In genomic region chr6:112362027-112362795, GRCh38 we compare ENCODE assay signal across 17 cellular contexts. TPM values are rescaled to one million over a fixed set of nuclear protein-coding genes. Genes with fewer than 3 reads are reported as not detected.
DNase-seq lines count a peak whose midpoint lies in the region; ATAC-seq and TF ChIP-seq lines count a peak whose summit lies in the region.
"Had no signal": no experiment of that assay in that cellular context is flagged by ENCODE, and none has a peak within 500 bp of the region (broad histone marks: within the 10 kb centered on the region; RNA-seq: fewer than 3 reads in every experiment).

No MANE protein-coding gene starts in this region.

- no peak overlapping the region for H3K4me3 ChIP-seq in IMR-90 (ENCODE audit: insufficient read depth, low read depth, low read length)
- H3K4me3 ChIP-seq in trophoblast cell (ENCODE audit: low read depth, low read length), result no peak overlapping the region
- no peak overlapping the region for H3K4me3 ChIP-seq in upper lobe of right lung
- H3K4me3 ChIP-seq: BLaER1 treated with 17β-estradiol and CSF1 and Interleukin-3, amounts not matched to agents 10 nM and 100 nM; GM12878 had no signal

- H3K79me1 ChIP-seq in IMR-90 (ENCODE audit: low read depth in 1 of 2, low read length in 2 of 2) (no peaks in the 10 kb centered on the region), trophoblast cell (ENCODE audit: low read length) (no peaks in the 10 kb centered on the region)

- H3K14ac ChIP-seq in IMR-90 (replicated peaks; ENCODE audit: low read depth, low read length) (no peak overlapping the region; the same call in 1 of the 2 replicates), trophoblast cell (ENCODE audit: low read length) (no peak overlapping the region)

- BruUV-seq in IMR-90 (replicated peaks; lab: Mats Ljungman, UMichigan), result no TSS peak

- H2AFZ ChIP-seq in IMR-90 (replicated peaks; ENCODE audit: low read length, poor library complexity) (no peak overlapping the region), trophoblast cell (ENCODE audit: insufficient read depth, low read length, poor library complexity) (no peak overlapping the region)

- H4K20me1 ChIP-seq in IMR-90 (ENCODE audit: insufficient read depth, low read length), result no peaks in the 10 kb centered on the region
- H4K20me1 ChIP-seq: BLaER1 treated with 17β-estradiol and CSF1 and Interleukin-3, amounts not matched to agents 10 nM and 100 nM had no signal

- TF ChIP-seq POLR2A in IMR-90 (IDR thresholded peaks at IDR 0.05; ENCODE audit: low read depth, low read length), result no peak

- H3K4me2 ChIP-seq in IMR-90 (ENCODE audit: low read depth, low read length), result no peak overlapping the region
- no peak overlapping the region for H3K4me2 ChIP-seq in trophoblast cell (ENCODE audit: low read length)
- H3K4me2 ChIP-seq: BLaER1 treated with 17β-estradiol and CSF1 and Interleukin-3, amounts not matched to agents 10 nM and 100 nM had no signal

- H3K4me1 ChIP-seq in IMR-90 (ENCODE audit: control insufficient read depth, insufficient read depth, low read length) (0 out of 2 replicates have a peak, but pooled peaks cover 2% of the 10 kb centered on the region), trophoblast cell (ENCODE audit: control insufficient read depth in 1 of 2, insufficient read depth in 2 of 2, low read length in 2 of 2) (peaks cover 0 to 3% of the 10 kb centered on the region in 2 experiments), upper lobe of right lung (no peaks in the 10 kb centered on the region)

- in situ Hi-C loops in IMR-90 (cut with MboI; ENCODE audit: low sequenced_read_pairs), result no loop called here

- no peak overlapping the region for H2BK12ac ChIP-seq in trophoblast cell (ENCODE audit: low read length)

- H4K12ac ChIP-seq in trophoblast cell (ENCODE audit: low read depth, low read length), result no peak overlapping the region

- no peak overlapping the region for H2BK20ac ChIP-seq in IMR-90 (ENCODE audit: low read depth, low read length)

- WGBS in IMR-90 (ENCODE audit: extremely low coverage in 2 of 2, insufficient read length in 1 of 2), 2 experiments, result 92% methylated on average over 9 of the region's 27 CpGs; no CpG with 5 or more reads in 1 of the 2 experiments
- WGBS in trophoblast cell (ENCODE audit: extremely low coverage, insufficient coverage, insufficient read length), result no CpG with 5 or more reads among the region's 27 CpGs

- POLR2A ChIA-PET in IMR-90 (lab: Charles Lee; ENCODE audit: unreplicated experiment), result no interaction called here

- intact Hi-C loops in IMR-90 (cut with micrococcal nuclease) (no loop called here), cardiac septum (cut with DNase I) (no loop called here), upper lobe of right lung (cut with DNase I) (no loop called here)

- CTCF ChIA-PET in IMR-90 (lab: Yijun Ruan, JAX), result interaction anchor here (0.6 kb wide), 1 partner anchor 71 kb away, joined by 8 read pairs; no protein-coding TSS in a partner anchor

- H2AK5ac ChIP-seq in IMR-90 (ENCODE audit: low read depth, low read length) (peak overlapping the region; percentile 25; the same call in 1 of the 2 replicates), trophoblast cell (ENCODE audit: low read length) (no peak overlapping the region)

- no peak overlapping the region for H3K18ac ChIP-seq in IMR-90 (ENCODE audit: low read depth, low read length)
- no peak overlapping the region for H3K18ac ChIP-seq in trophoblast cell (ENCODE audit: low read length)

- H3K27me3 ChIP-seq in IMR-90 (ENCODE audit: control insufficient read depth, insufficient read depth, low read length) (no peaks in the 10 kb centered on the region), trophoblast cell (ENCODE audit: insufficient read depth, low read length) (no peaks in the 10 kb centered on the region), upper lobe of right lung (peaks cover 9% of the 10 kb centered on the region)
- H3K27me3 ChIP-seq: BLaER1 treated with 17β-estradiol and CSF1 and Interleukin-3, amounts not matched to agents 10 nM and 100 nM had no signal

- no peak overlapping the region for H3K9ac ChIP-seq in IMR-90 (ENCODE audit: low read depth, low read length)
- H3K9ac ChIP-seq in trophoblast cell (ENCODE audit: low read length), result no peak overlapping the region
- H3K9ac ChIP-seq: BLaER1 treated with 17β-estradiol and CSF1 and Interleukin-3, amounts not matched to agents 10 nM and 100 nM had no signal

- no peak overlapping the region for H3K27ac ChIP-seq in IMR-90 (ENCODE audit: insufficient read depth, low read length)
- H3K27ac ChIP-seq in trophoblast cell (ENCODE audit: low read depth, low read length), result no peak overlapping the region
- no peak overlapping the region for H3K27ac ChIP-seq in upper lobe of right lung
- H3K27ac ChIP-seq: BLaER1 treated with 17β-estradiol and CSF1 and Interleukin-3, amounts not matched to agents 10 nM and 100 nM had no signal

- H3K9me3 ChIP-seq in IMR-90 (ENCODE audit: control insufficient read depth, insufficient read depth, low read length), result no peaks in the 10 kb centered on the region; the same call in 1 of the 2 replicates
- H3K9me3 ChIP-seq in trophoblast cell (ENCODE audit: insufficient read depth, low read depth, low read length), result peaks cover 5% of the 10 kb centered on the region
- H3K9me3 ChIP-seq in upper lobe of right lung, result no peaks in the 10 kb centered on the region

- no peaks in the 10 kb centered on the region for H3K9me1 ChIP-seq in IMR-90 (ENCODE audit: insufficient read depth, low read length)

- dilution Hi-C loops in IMR-90 (cut with HindIII; ENCODE audit: low sequenced_read_pairs, unreplicated experiment), result no loop called here

- DNase-seq in IMR-90 (no peak), globus pallidus (ENCODE audit: low spot score) (peak; percentile 65), midbrain (lab: John Stamatoyannopoulos, UW) (peak; percentile 7), trophoblast cell (peak in 1 of 2 donors; percentile 51), cardiac septum (ENCODE audit: low spot score) (no peak), upper lobe of right lung (no peak), kidney tubule cell (ENCODE audit: low spot score) (no peak)
- DNase-seq: 8988T; AML-193; CD4-positive, CD25-positive, alpha-beta regulatory T cell; DMS 273 treated with DMSO at 0.1 percent for 48 hours; DMS79; GOT3; H9 had no signal

- H2BK5ac ChIP-seq in IMR-90 (ENCODE audit: low read depth, low read length, poor library complexity, severe bottlenecking) (no peak overlapping the region), trophoblast cell (ENCODE audit: low read depth, low read length, poor library complexity) (no peak overlapping the region)

- TF ChIP-seq CTCF in IMR-90 (conservative IDR thresholded peaks at IDR 0.05; ENCODE audit: low read depth, low read length) (no peak), upper lobe of right lung (IDR thresholded peaks at IDR 0.05) (no peak)

- no peaks in the 10 kb centered on the region for H3K79me2 ChIP-seq in trophoblast cell (ENCODE audit: control insufficient read depth, insufficient read depth, low read length, poor library complexity)

- H3K36me3 ChIP-seq in IMR-90 (ENCODE audit: control insufficient read depth, insufficient read depth, low read length) (no peaks in the 10 kb centered on the region), trophoblast cell (ENCODE audit: control insufficient read depth in 1 of 2, insufficient read depth in 2 of 2, low read length in 2 of 2) (no peaks in the 10 kb centered on the region), upper lobe of right lung (no peaks in the 10 kb centered on the region)
- H3K36me3 ChIP-seq: BLaER1 treated with 17β-estradiol and CSF1 and Interleukin-3, amounts not matched to agents 10 nM and 100 nM had no signal

- no peak overlapping the region for H4K5ac ChIP-seq in IMR-90 (ENCODE audit: low read depth, low read length)

- no peak overlapping the region for H2AK9ac ChIP-seq in IMR-90 (replicated peaks; ENCODE audit: low read depth, low read length, poor library complexity)

- H4K8ac ChIP-seq in IMR-90 (ENCODE audit: low read depth in 2 of 2, low read length in 2 of 2) (no peak overlapping the region), trophoblast cell (ENCODE audit: low read depth, low read length) (no peak overlapping the region)

- H2BK120ac ChIP-seq in IMR-90 (ENCODE audit: low read depth, low read length), result no peak overlapping the region
- no peak overlapping the region for H2BK120ac ChIP-seq in trophoblast cell (ENCODE audit: insufficient read depth, low read length, poor library complexity)

- no peak overlapping the region for H4K91ac ChIP-seq in IMR-90 (ENCODE audit: insufficient read depth, low read depth, low read length)
- peak overlapping the region; percentile 7 for H4K91ac ChIP-seq in trophoblast cell (ENCODE audit: low read depth, low read length)

- no peak overlapping the region for H3K56ac ChIP-seq in IMR-90 (ENCODE audit: extremely low read depth, insufficient read depth, low read length)

- ATAC-seq in IMR-90 (ENCODE audit: low read depth) (no peak), upper lobe of right lung (no peak), GM21528 (IDR thresholded peaks at IDR 0.05; ENCODE audit: low FRiP score, unreplicated experiment) (no peak)
- ATAC-seq: GM12878 had no signal

- H3K4ac ChIP-seq in IMR-90 (ENCODE audit: low read depth, low read length) (no peak overlapping the region), trophoblast cell (ENCODE audit: low read depth, low read length) (no peak overlapping the region)

- H2BK15ac ChIP-seq in IMR-90 (ENCODE audit: low read depth, low read length), result no peak overlapping the region

- H3K23ac ChIP-seq in IMR-90 (ENCODE audit: low read depth, low read length) (no peak overlapping the region), trophoblast cell (ENCODE audit: low read length) (no peak overlapping the region)

- no peak for TF ChIP-seq RAD21 in IMR-90 (IDR thresholded peaks at IDR 0.05; ENCODE audit: low read length)

TF ChIP-seq in IMR-90, 13 proteins besides CTCF, POLR2A, EP300 and RAD21 (continues in another document):
- TF ChIP-seq BHLHE40 (IDR thresholded peaks at IDR 0.05; ENCODE audit: low read depth, low read length), result no peak
- TF ChIP-seq MAFK (IDR thresholded peaks at IDR 0.05; ENCODE audit: low read depth, low read length), result no peak
- TF ChIP-seq CHD1 (IDR thresholded peaks at IDR 0.05; ENCODE audit: low read depth, low read length), result no peak
- TF ChIP-seq SMC3 (IDR thresholded peaks at IDR 0.05; ENCODE audit: low read depth, low read length), result no peak
- TF ChIP-seq RCOR1 (IDR thresholded peaks at IDR 0.05; ENCODE audit: insufficient replicate concordance, low read length), result no peak
- no peak for TF ChIP-seq CEBPB (IDR thresholded peaks at IDR 0.05; ENCODE audit: low read depth, low read length)

RNA-seq across cellular contexts. Expression of gene RFPL4B, which starts 15.1 kb away (rescaled TPM):
- not detected in 2 replicates for total RNA-seq in IMR-90 (2012; rRNA removed)
- polyA plus RNA-seq in IMR-90 (2012; rRNA removed), result not detected in 2 replicates
- polyA plus RNA-seq in IMR-90 (2012; cell fraction: cytosol; rRNA removed), result not detected in 2 replicates
- not detected in 2 replicates for polyA plus RNA-seq in IMR-90 (2012; cell fraction: nucleus; rRNA removed; ENCODE audit: low replicate concordance)
- not detected in 2 replicates for polyA plus RNA-seq in trophoblast cell (2013)
- total RNA-seq in cardiac septum, result 0.11 TPM
- not detected for total RNA-seq in upper lobe of right lung
- total RNA-seq: CD4-positive, CD25-positive, alpha-beta regulatory T cell; GM12878; H9 had no signal
- polyA plus RNA-seq: CD4-positive, CD25-positive, alpha-beta regulatory T cell had no signal

Comparison
In these comparisons a context has a peak if more than half of its experiments do, and no peak if none do; other contexts are left out.
1. DNase-seq: peak in globus pallidus (single experiment) and midbrain (single experiment); none in IMR-90 (single experiment), cardiac septum (single experiment), upper lobe of right lung (single experiment) and kidney tubule cell (single experiment).